ENCODE assay signal across 8 cellular contexts in genomic region chr19:35269425-35270117, GRCh38. TPM values are rescaled to one million over a fixed set of nuclear protein-coding genes. Genes with fewer than 3 reads are reported as not detected.
DNase-seq lines count a peak whose midpoint lies in the region; ATAC-seq and TF ChIP-seq lines count a peak whose summit lies in the region.

No MANE protein-coding gene starts in this region.

- CTCF ChIA-PET in OCI-LY7 (lab: Charles Lee; ENCODE audit: unreplicated experiment), result no interaction called here

- peak; percentile 73 for TF ChIP-seq CTCF in OCI-LY7 (conservative IDR thresholded peaks at IDR 0.05; ENCODE audit: low read length)

- H3K4me3 ChIP-seq in OCI-LY7 (ENCODE audit: low read depth, low read length, poor library complexity, severe bottlenecking), result peak overlapping the region; percentile 75

- peaks cover 73% of the 10 kb centered on the region for H3K36me3 ChIP-seq in OCI-LY7 (ENCODE audit: insufficient read depth, low read length)

- H4K20me1 ChIP-seq in OCI-LY7 (ENCODE audit: insufficient read depth, low read length), result no peaks in the 10 kb centered on the region

- ATAC-seq in GM19467 (IDR thresholded peaks at IDR 0.05; ENCODE audit: unreplicated experiment) (peak; percentile 56), esophagus mucosa (peak; percentile 51)

- peak overlapping the region; percentile 61 for H3K27ac ChIP-seq in OCI-LY7 (ENCODE audit: low read depth, low read length, poor library complexity, severe bottlenecking)

- intact Hi-C loops in OCI-LY7 (cut with micrococcal nuclease; ENCODE audit: unreplicated experiment), result loop anchor here (1.0 to 5.0 kb wide), 5 partner anchors 27 to 199 kb away; partner anchors contain the start of genes FFAR1 and FXYD7

- H3K4me2 ChIP-seq in OCI-LY7 (ENCODE audit: low read length), result peak overlapping the region; percentile 65

- POLR2A ChIA-PET in OCI-LY7 (lab: Charles Lee), result no interaction called here

- DNase-seq in COLO829 (ENCODE audit: low spot score) (peak; percentile 54), HT1080 (ENCODE audit: low read depth) (peak; percentile 79), OCI-LY7 (ENCODE audit: low spot score) (peak; percentile 90), myocyte (ENCODE audit: low read depth) (peak; percentile 86)
- DNase-seq in activated T-cell treated with anti-CD3 and anti-CD28 coated beads, Interleukin-2, amount 50 U/mL, for 24 hours, result peak; percentile 85
- peak; percentile 64 to 66 for DNase-seq in stimulated activated CD8-positive, alpha-beta memory T cell treated with anti-CD3 and anti-CD28 coated beads, Interleukin-7, amount 100 ng/mL, for 48 hours (ENCODE audit: extremely low read depth in 1 of 2, low read depth in 1 of 2)

- no peaks in the 10 kb centered on the region for H3K9me2 ChIP-seq in OCI-LY7 (ENCODE audit: insufficient read depth, low read length)

- H3K9me3 ChIP-seq in OCI-LY7 (ENCODE audit: low read length), result no peaks in the 10 kb centered on the region

- H3K36me3 Mint-ChIP-seq in activated T-cell treated with anti-CD3 and anti-CD28 coated beads, Interleukin-2, amount 50 U/mL, for 24 hours (ENCODE audit: low read depth), result peaks cover 72% of the 10 kb centered on the region

- peak overlapping the region; percentile 71 for H3K27ac Mint-ChIP-seq in activated T-cell treated with anti-CD3 and anti-CD28 coated beads, Interleukin-2, amount 50 U/mL, for 24 hours

- peaks cover 9% of the 10 kb centered on the region; the same call in 1 of the 2 replicates for H3K79me2 ChIP-seq in OCI-LY7 (ENCODE audit: insufficient read depth, low read depth, low read length)

- no TSS peak for BruUV-seq in OCI-LY7 (replicated peaks; lab: Mats Ljungman, UMichigan)

- peaks cover 40% of the 10 kb centered on the region for H3K4me1 Mint-ChIP-seq in activated T-cell treated with anti-CD3 and anti-CD28 coated beads, Interleukin-2, amount 50 U/mL, for 24 hours (ENCODE audit: low read depth)

- no peaks in the 10 kb centered on the region for H3K9me3 Mint-ChIP-seq in activated T-cell treated with anti-CD3 and anti-CD28 coated beads, Interleukin-2, amount 50 U/mL, for 24 hours

- peak overlapping the region; percentile 68 for H3K4me3 Mint-ChIP-seq in activated T-cell treated with anti-CD3 and anti-CD28 coated beads, Interleukin-2, amount 50 U/mL, for 24 hours

- no peak overlapping the region for H2AFZ ChIP-seq in OCI-LY7 (ENCODE audit: low read length)

- H3K4me1 ChIP-seq in OCI-LY7 (ENCODE audit: insufficient read depth, low read length, poor library complexity, severe bottlenecking), result peaks cover 43% of the 10 kb centered on the region

- no peaks in the 10 kb centered on the region for H3K27me3 Mint-ChIP-seq in activated T-cell treated with anti-CD3 and anti-CD28 coated beads, Interleukin-2, amount 50 U/mL, for 24 hours

RNA-seq across cellular contexts. Expression of gene USF2, which starts 0.8 kb away (rescaled TPM):
- 106 and 129 TPM in 2 replicates for total RNA-seq in HT1080 (2014; rRNA removed; shearing (Covaris generic))
- polyA plus RNA-seq in HT1080 (2015; cell fraction: cytosol; rRNA removed), result 102 and 106 TPM in 2 replicates
- polyA plus RNA-seq in HT1080 (2015; cell fraction: nucleus; rRNA removed), result 68.1 and 82.6 TPM in 2 replicates
- 100.0 and 105 TPM in 2 replicates for total RNA-seq in OCI-LY7 (2014; rRNA removed; shearing (Covaris generic))
- total RNA-seq in OCI-LY7 (2022) (155 and 181 TPM in 2 replicates), esophagus mucosa (72.3 TPM), myocyte (107 TPM in 2 replicates)
- 204 TPM for polyA plus RNA-seq in myocyte (2012)

RNA-seq across cellular contexts. Expression of gene HAMP, which starts 12.8 kb away (rescaled TPM):
- not detected in 2 replicates for total RNA-seq in HT1080 (2014; rRNA removed; shearing (Covaris generic))
- not detected in 2 replicates for polyA plus RNA-seq in HT1080 (2015; cell fraction: cytosol; rRNA removed)
- not detected in 2 replicates for polyA plus RNA-seq in HT1080 (2015; cell fraction: nucleus; rRNA removed)
- total RNA-seq in OCI-LY7 (2014; rRNA removed; shearing (Covaris generic)), result 0.19 TPM in 1 of 2 replicates, not detected in the other
- total RNA-seq in OCI-LY7 (2022), result 0.83 and 0.89 TPM in 2 replicates
- total RNA-seq in esophagus mucosa, result not detected
- not detected in 2 replicates for total RNA-seq in myocyte
- not detected for polyA plus RNA-seq in myocyte (2012)

RNA-seq across cellular contexts. Expression of gene LSR, which starts 20.8 kb away (rescaled TPM):
- 0.23 and 1.3 TPM in 2 replicates for total RNA-seq in HT1080 (2014; rRNA removed; shearing (Covaris generic))
- polyA plus RNA-seq in HT1080 (2015; cell fraction: cytosol; rRNA removed), result 0.55 and 0.85 TPM in 2 replicates
- not detected in 2 replicates for polyA plus RNA-seq in HT1080 (2015; cell fraction: nucleus; rRNA removed)
- total RNA-seq in OCI-LY7 (2014; rRNA removed; shearing (Covaris generic)), result 15.0 and 22.9 TPM in 2 replicates
- total RNA-seq in OCI-LY7 (2022) (26.0 and 33.6 TPM in 2 replicates), esophagus mucosa (66.6 TPM), myocyte (0.43 and 0.83 TPM in 2 replicates)
- 1.5 TPM for polyA plus RNA-seq in myocyte (2012)

RNA-seq across cellular contexts. Expression of gene MAG, which starts 22.4 kb away (rescaled TPM):
- not detected in 2 replicates for total RNA-seq in HT1080 (2014; rRNA removed; shearing (Covaris generic))
- polyA plus RNA-seq in HT1080 (2015; cell fraction: cytosol; rRNA removed), result not detected in 2 replicates
- polyA plus RNA-seq in HT1080 (2015; cell fraction: nucleus; rRNA removed), result not detected in 2 replicates
- 4.6 and 6.2 TPM in 2 replicates for total RNA-seq in OCI-LY7 (2014; rRNA removed; shearing (Covaris generic))
- total RNA-seq in OCI-LY7 (2022) (8.4 and 10.1 TPM in 2 replicates), esophagus mucosa (not detected), myocyte (not detected in 2 replicates)
- polyA plus RNA-seq in myocyte (2012), result not detected

RNA-seq across cellular contexts. Expression of gene FAM187B, which starts 41.0 kb away (rescaled TPM):
- not detected in 2 replicates for total RNA-seq in HT1080 (2014; rRNA removed; shearing (Covaris generic))
- polyA plus RNA-seq in HT1080 (2015; cell fraction: cytosol; rRNA removed), result not detected in 2 replicates
- polyA plus RNA-seq in HT1080 (2015; cell fraction: nucleus; rRNA removed), result not detected in 2 replicates
- not detected in 2 replicates for total RNA-seq in OCI-LY7 (2014; rRNA removed; shearing (Covaris generic))
- not detected in 2 replicates for total RNA-seq in OCI-LY7 (2022)
- total RNA-seq in esophagus mucosa, result not detected
- not detected in 2 replicates for total RNA-seq in myocyte
- polyA plus RNA-seq in myocyte (2012), result not detected

Comparison
In these comparisons a context has a peak if more than half of its experiments do, and no peak if none do; other contexts are left out.
1. Peak in every context shown above with its lines: DNase-seq, ATAC-seq, H3K4me3 ChIP-seq and H3K27ac ChIP-seq.